In the genomic region with DNA sequence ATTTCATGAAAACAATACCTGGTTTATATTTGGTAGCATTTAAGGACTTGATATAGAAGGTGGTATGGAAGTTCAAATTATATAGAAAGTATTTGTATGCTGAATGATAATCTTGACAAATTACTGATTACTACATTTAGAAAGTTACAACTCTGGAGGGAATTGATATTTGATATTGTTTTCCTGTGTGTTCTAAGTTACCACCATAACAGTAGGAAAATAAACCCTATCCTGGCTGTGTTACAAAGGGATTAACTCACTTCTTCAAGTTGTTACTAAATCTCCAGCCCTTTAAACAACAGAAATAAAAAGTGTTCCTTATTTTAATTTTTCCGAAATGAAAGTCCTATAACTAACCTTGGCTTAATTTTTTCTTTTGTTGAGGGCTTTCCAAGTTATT, we compare ENCODE assay signal across 23 cellular contexts. TPM values are rescaled to one million over a fixed set of nuclear protein-coding genes. Genes with fewer than 3 reads are reported as not detected.
DNase-seq lines count a peak whose midpoint lies in the region; ATAC-seq, FAIRE-seq and TF ChIP-seq lines count a peak whose summit lies in the region.
"Had no signal": no experiment of that assay in that cellular context is flagged by ENCODE, and none has a peak within 500 bp of the region (broad histone marks: within the 10 kb centered on the region; RNA-seq: fewer than 3 reads in every experiment).

No MANE protein-coding gene starts in this region.

- FAIRE-seq in urothelium cell line (lab: Jason Lieb, UNC), result no peak
- FAIRE-seq: GM12891, HTR-8/SVneo had no signal

- H3K4me1 ChIP-seq in heart right ventricle, result peaks cover 2 to 85% (median 25%) of the 10 kb centered on the region in 9 donors
- H3K4me1 ChIP-seq in uterus, result peaks cover 0 to 9% of the 10 kb centered on the region in 2 donors

- H3K9me3 ChIP-seq in heart right ventricle (no peaks in the 10 kb centered on the region), uterus (no peaks in the 10 kb centered on the region)
- H3K9me3 ChIP-seq: mucosa of descending colon, SK-N-SH, tibial nerve had no signal

- H3K27me3 ChIP-seq in heart right ventricle (peaks cover 0 to 34% (median 0%) of the 10 kb centered on the region in 7 donors), uterus (no peaks in the 10 kb centered on the region)

- TF ChIP-seq CTCF in heart right ventricle (IDR thresholded peaks at IDR 0.05) (no peak), osteocyte (IDR thresholded peaks at IDR 0.05) (no peak), uterus (IDR thresholded peaks at IDR 0.05) (no peak), endothelial cell (IDR thresholded peaks at IDR 0.05; ENCODE audit: unreplicated experiment) (no peak)

- H3K4me3 ChIP-seq in heart right ventricle (peak overlapping the region in 2 of 10 donors; percentile 11 to 13), uterus (no peak overlapping the region)
- H3K4me3 ChIP-seq: mucosa of descending colon, tibial nerve had no signal

- TF ChIP-seq POLR2A in uterus (IDR thresholded peaks at IDR 0.05), result no peak

- 22 to 23% methylated on average over 1 of the region's 1 CpG for WGBS in heart right ventricle, 2 donors

- H3K27ac ChIP-seq in heart right ventricle, result peak overlapping the region; percentile 22 to 85 (median 78)
- H3K27ac ChIP-seq in uterus, result peak overlapping the region; percentile 15 to 80

- intact Hi-C loops in heart right ventricle (cut with DNase I), result no loop called here
- intact Hi-C loops in left cardiac atrium (cut with DNase I), result no loop called here
- intact Hi-C loops in uterus (cut with DNase I; ENCODE audit: low total_unique reads), result no loop called here

- ATAC-seq in heart right ventricle, result no peak
- no peak for ATAC-seq in left cardiac atrium
- ATAC-seq in HG03159 (IDR thresholded peaks at IDR 0.05; ENCODE audit: unreplicated experiment), result no peak
- ATAC-seq: Panc1 had no signal

- H3K36me3 ChIP-seq in heart right ventricle (no peaks in the 10 kb centered on the region), uterus (no peaks in the 10 kb centered on the region)
- H3K36me3 ChIP-seq: tibial nerve had no signal

- H3K27me3 Mint-ChIP-seq in osteocyte (ENCODE audit: unreplicated experiment) (no peaks in the 10 kb centered on the region), endothelial cell (ENCODE audit: unreplicated experiment) (no peaks in the 10 kb centered on the region)

- H3K9me3 Mint-ChIP-seq in osteocyte (ENCODE audit: unreplicated experiment) (peaks cover 6% of the 10 kb centered on the region), endothelial cell (ENCODE audit: unreplicated experiment) (no peaks in the 10 kb centered on the region)
- H3K9me3 Mint-ChIP-seq: CD14-positive monocyte, HFFc6 had no signal

- H3K36me3 Mint-ChIP-seq in osteocyte (ENCODE audit: unreplicated experiment) (peaks cover 30% of the 10 kb centered on the region), endothelial cell (ENCODE audit: low read depth, unreplicated experiment) (no peaks in the 10 kb centered on the region)
- H3K36me3 Mint-ChIP-seq: CD14-positive monocyte had no signal

- peaks cover 75% of the 10 kb centered on the region for H3K4me1 Mint-ChIP-seq in osteocyte (ENCODE audit: unreplicated experiment)
- no peaks in the 10 kb centered on the region for H3K4me1 Mint-ChIP-seq in endothelial cell (ENCODE audit: unreplicated experiment)

- H3K27ac Mint-ChIP-seq in osteocyte (ENCODE audit: unreplicated experiment), result peak overlapping the region; percentile 83
- no peak overlapping the region for H3K27ac Mint-ChIP-seq in endothelial cell (ENCODE audit: unreplicated experiment)
- H3K27ac Mint-ChIP-seq: CD14-positive monocyte, HFFc6 had no signal

- no peak overlapping the region for H3K4me3 Mint-ChIP-seq in osteocyte (ENCODE audit: unreplicated experiment)
- H3K4me3 Mint-ChIP-seq in endothelial cell (ENCODE audit: unreplicated experiment), result no peak overlapping the region
- H3K4me3 Mint-ChIP-seq: CD14-positive monocyte, HFFc6 had no signal

- DNase-seq in heart right ventricle (no peak), left cardiac atrium (no peak), fibroblast of gingiva (ENCODE audit: low read depth) (peak; percentile 84), osteocyte (ENCODE audit: extremely low spot score, unreplicated experiment) (no peak), uterus (no peak), endothelial cell (ENCODE audit: low spot score) (no peak), urothelium cell line (ENCODE audit: low spot score) (no peak)
- DNase-seq: activated CD4-positive, alpha-beta T cell treated with anti-CD3 and anti-CD28 coated beads for 4 hours; activated effector memory CD4-positive, alpha-beta T cell treated with anti-CD3 and anti-CD28 coated beads, Interleukin-2, amount 50 U/mL, for 16 hours; DMS 273 treated with DMSO at 0.1 percent for 48 hours; HFFc6; left colon; mucosa of descending colon; NCI-H1417 treated with DMSO at 0.1 percent for 48 hours; NCI-H2171; NCI-H526 treated with DMSO at 0.1 percent for 48 hours; SK-N-SH had no signal

RNA-seq across cellular contexts. Expression of gene FHL1, which starts 36.6 kb away (rescaled TPM):
- total RNA-seq in heart right ventricle, result 1,000 to 10,000 TPM in 8 of 10 donors, 100 to 1,000 TPM in 2; 367 to 3,919 (median 2,586) TPM
- 1,000 to 10,000 TPM in 1 of 2 donors, 100 to 1,000 TPM in 1; 480 to 3,681 TPM for polyA plus RNA-seq in heart right ventricle
- total RNA-seq in left cardiac atrium, result 1,000 to 10,000 TPM; 1,025 to 1,081 TPM
- 1,613 and 1,725 TPM in 2 replicates for total RNA-seq in osteocyte
- total RNA-seq in uterus, result 100 to 1,000 TPM; 279 to 745 (median 469) TPM
- 5.6 TPM for total RNA-seq in endothelial cell (ENCODE audit: unreplicated experiment)

Comparison
In these comparisons a context has a peak if more than half of its experiments do, and no peak if none do; other contexts are left out.
1. RNA of gene FHL1, which starts 36.6 kb away (total RNA-seq): 367 to 3,919 TPM in heart right ventricle, 1,613 to 1,725 TPM in osteocyte, 1,025 to 1,081 TPM in left cardiac atrium and 279 to 745 TPM in uterus; 5.6 TPM in endothelial cell (single experiment); every median in the first group is over 10 times any median in the second.